2 cellular contexts compared by ENCODE assay signal in genomic region chr15:69035918-69036258, GRCh38.
TF ChIP-seq lines count a peak whose summit lies in the region.

No MANE protein-coding gene starts in this region.

TF ChIP-seq in HCT116, 20 proteins besides CTCF, POLR2A, EP300 and RAD21:
- TF ChIP-seq MAX (IDR thresholded peaks at IDR 0.05) (peak; percentile 4; the same call in 1 of the 2 replicates), ZBTB33 (IDR thresholded peaks at IDR 0.05; ENCODE audit: extremely low read depth, insufficient replicate concordance, low read length) (no peak)
TF ChIP-seq in HCT116: peak in this region for 1.

TF ChIP-seq in K562, 482 proteins besides CTCF, POLR2A, EP300 and RAD21:
- TF ChIP-seq ARID2 (IDR thresholded peaks at IDR 0.05) (no peak), GATAD2A (IDR thresholded peaks at IDR 0.05) (no peak), DEAF1 (CRISPR knock-in tag; IDR thresholded peaks at IDR 0.05) (0 out of 2 replicates have a peak, but pooled peaks have one; percentile 20), RBM25 (IDR thresholded peaks at IDR 0.05; ENCODE audit: low read depth, low read length, severe bottlenecking) (peak; percentile 62)
